Comparison of ENCODE assay signal across 22 cellular contexts in the genomic region with DNA sequence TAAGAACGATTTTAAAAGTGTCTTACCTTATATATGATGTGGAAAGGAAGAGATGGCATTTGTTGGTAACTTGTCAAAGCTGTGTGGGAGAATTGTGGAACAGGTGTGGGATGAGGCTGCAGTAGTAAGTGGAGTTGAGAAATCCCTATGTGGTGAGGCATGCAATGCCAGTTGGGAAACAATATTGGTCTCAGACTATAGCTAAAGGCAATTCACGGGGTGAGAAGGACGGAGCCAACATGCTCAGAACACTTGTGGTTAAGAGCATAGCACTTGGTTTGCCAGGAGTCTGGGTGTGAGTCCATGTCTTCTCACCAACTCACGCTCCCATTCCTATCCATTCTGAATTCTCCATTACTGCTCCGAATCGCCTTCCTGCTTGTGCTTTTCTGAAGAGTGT.
DNase-seq lines count a peak whose midpoint lies in the region; ATAC-seq and TF ChIP-seq lines count a peak whose summit lies in the region.
"Had no signal": no experiment of that assay in that cellular context is flagged by ENCODE, and none has a peak within 500 bp of the region (broad histone marks: within the 10 kb centered on the region; RNA-seq: fewer than 3 reads in every experiment).

No MANE protein-coding gene starts in this region.

- H3K9me3 ChIP-seq in SJCRH30 (replicated peaks) (no peaks in the 10 kb centered on the region), MG63 (no peaks in the 10 kb centered on the region)
- H3K9me3 ChIP-seq: A549, HAP-1, Peyer's patch, SJSA1 had no signal

- H3K4me3 ChIP-seq in SJCRH30 = no peak overlapping the region
- H3K4me3 ChIP-seq in epithelial cell of esophagus (ENCODE audit: low read length) = no peak overlapping the region
- no peak overlapping the region for H3K4me3 ChIP-seq in skeletal muscle cell (ENCODE audit: low read depth, low read length)
- no peak overlapping the region for H3K4me3 ChIP-seq in MG63
- H3K4me3 ChIP-seq: A549, HAP-1, Peyer's patch, SJSA1 had no signal

- peak overlapping the region; percentile 50 for H3K27ac ChIP-seq in SJCRH30
- H3K27ac ChIP-seq: A549, HL-60, Peyer's patch, SJSA1 had no signal

- ATAC-seq in GM18505 (IDR thresholded peaks at IDR 0.05; ENCODE audit: unreplicated experiment) = no peak
- ATAC-seq in GM19463 (IDR thresholded peaks at IDR 0.05; ENCODE audit: unreplicated experiment) = no peak
- ATAC-seq: A549 had no signal

- no peak for TF ChIP-seq POLR2A in GM18505 (IDR thresholded peaks at IDR 0.05; ENCODE audit: borderline replicate concordance, extremely low read depth, insufficient read depth, insufficient read length)

- H3K27me3 ChIP-seq in SJCRH30 (no peaks in the 10 kb centered on the region), MG63 (no peaks in the 10 kb centered on the region)
- H3K27me3 ChIP-seq: Peyer's patch, SJSA1 had no signal

- DNase-seq in H4 (ENCODE audit: low spot score) (peak; percentile 21), SJCRH30 (peak; percentile 55 to 75), epithelial cell of esophagus (ENCODE audit: low read depth) (peak; percentile 33), skeletal muscle cell (ENCODE audit: low read depth) (peak; percentile 7), MG63 (no peak)
- DNase-seq: CD4-positive, CD25-positive, alpha-beta regulatory T cell; EL; GF-D8; KBM-7; NCI-H1092; NCI-H1436; NCI-H187 treated with DMSO at 0.1 percent for 48 hours; NCI-H2107; NCI-H524; NCI-H82; Peyer's patch had no signal

- no peaks in the 10 kb centered on the region for H3K36me3 ChIP-seq in SJCRH30
- H3K36me3 ChIP-seq in MG63 = no peaks in the 10 kb centered on the region
- H3K36me3 ChIP-seq: HAP-1, Peyer's patch, SJSA1 had no signal

- TF ChIP-seq CTCF in epithelial cell of esophagus (IDR thresholded peaks at IDR 0.05; ENCODE audit: insufficient read depth, low read depth, low read length, missing control alignments) = no peak

- no peaks in the 10 kb centered on the region for H3K4me1 ChIP-seq in SJCRH30
- H3K4me1 ChIP-seq: A549, HAP-1, Peyer's patch had no signal
